1 cellular context compared by ENCODE assay signal in genomic region chr11:86615495-86615894, GRCh38.
TF ChIP-seq lines count a peak whose summit lies in the region.

No MANE protein-coding gene starts in this region.

TF ChIP-seq in GM12878, 131 proteins besides CTCF, POLR2A, EP300 and RAD21 (continued from another document):
- TF ChIP-seq ZZZ3 (IDR thresholded peaks at IDR 0.05; ENCODE audit: control insufficient read depth, insufficient read length, low read depth), result no peak
- no peak for TF ChIP-seq SMAD5 (IDR thresholded peaks at IDR 0.05; ENCODE audit: low read depth)
- no peak for TF ChIP-seq SKIL (IDR thresholded peaks at IDR 0.05; ENCODE audit: low read depth, poor library complexity, severe bottlenecking)
